2 cellular contexts compared by ENCODE assay signal in genomic region chr21:14262039-14262438, GRCh38.
A peak's percentile ranks its signal among the peaks of the same experiment; 100 is the strongest.
TF ChIP-seq lines count a peak whose summit lies in the region.

No MANE protein-coding gene starts in this region.

TF ChIP-seq in HepG2, 621 proteins besides CTCF, POLR2A, EP300 and RAD21:
- TF ChIP-seq ATF7 (IDR thresholded peaks at IDR 0.05) (peak; percentile 65), ATF7 (CRISPR knock-in tag; IDR thresholded peaks at IDR 0.05) (no peak), SIX1 (CRISPR knock-in tag; IDR thresholded peaks at IDR 0.05; ENCODE audit: borderline replicate concordance) (no peak), ZNF337 (CRISPR knock-in tag; IDR thresholded peaks at IDR 0.05; ENCODE audit: borderline replicate concordance, low read depth) (no peak), ZNF768 (CRISPR knock-in tag; IDR thresholded peaks at IDR 0.05) (no peak), DNMT1 (CRISPR knock-in tag; IDR thresholded peaks at IDR 0.05) (no peak), ZNF605 (CRISPR knock-in tag; IDR thresholded peaks at IDR 0.05) (no peak), FOSL1 (CRISPR knock-in tag; IDR thresholded peaks at IDR 0.05; ENCODE audit: borderline replicate concordance) (no peak), IKZF5 (CRISPR knock-in tag; IDR thresholded peaks at IDR 0.05) (no peak), NFIB (CRISPR knock-in tag; IDR thresholded peaks at IDR 0.05; ENCODE audit: borderline replicate concordance) (no peak)

TF ChIP-seq in K562, 482 proteins besides CTCF, POLR2A, EP300 and RAD21:
- TF ChIP-seq IRF2 (CRISPR knock-in tag; IDR thresholded peaks at IDR 0.05) (no peak), ATF3 (IDR thresholded peaks at IDR 0.05) (peak; percentile 54), ATF3 (CRISPR knock-in tag; conservative IDR thresholded peaks at IDR 0.05) (no peak)
